Comparison of ENCODE assay signal across 22 cellular contexts in genomic region chr1:20540281-20540680, GRCh38. TPM values are rescaled to one million over a fixed set of nuclear protein-coding genes. Genes with fewer than 3 reads are reported as not detected.
DNase-seq lines count a peak whose midpoint lies in the region; ATAC-seq and TF ChIP-seq lines count a peak whose summit lies in the region.
"Had no signal": no experiment of that assay in that cellular context is flagged by ENCODE, and none has a peak within 500 bp of the region (broad histone marks: within the 10 kb centered on the region; RNA-seq: fewer than 3 reads in every experiment).

No MANE protein-coding gene starts in this region.

- no peak for TF ChIP-seq CTCF in cardiac fibroblast (IDR thresholded peaks at IDR 0.05; ENCODE audit: low read depth, low read length)
- TF ChIP-seq CTCF in foreskin fibroblast (IDR thresholded peaks at IDR 0.05; ENCODE audit: low read depth, low read length), result no peak

- ATAC-seq in GM18520 (IDR thresholded peaks at IDR 0.05; ENCODE audit: unreplicated experiment) (no peak), HG02938 (IDR thresholded peaks at IDR 0.05; ENCODE audit: unreplicated experiment) (no peak), HG02759 (IDR thresholded peaks at IDR 0.05; ENCODE audit: unreplicated experiment) (no peak)
- ATAC-seq: GM23338, K562, Panc1, SK-N-SH treated with all-trans-retinoic acid at 6 μM for 48 hours had no signal

- DNase-seq in EL (peak; percentile 41), M059J (ENCODE audit: low read depth) (peak; percentile 76), cardiac fibroblast (ENCODE audit: low read depth in 2 of 2) (peak; percentile 31 to 37), foreskin fibroblast (peak; percentile 34 to 50), NCI-H1105 (lab: John Stamatoyannopoulos, UW) (no peak)
- DNase-seq: DMS53, NCI-H1092 treated with DMSO at 0.1 percent for 48 hours, NCI-H146, NCI-H2029, NCI-H2227 treated with DMSO at 0.1 percent for 48 hours, NCI-H510A treated with DMSO at 0.1 percent for 48 hours, NCI-H748 treated with DMSO at 0.1 percent for 48 hours had no signal

- no peak overlapping the region for H3K4me3 ChIP-seq in cardiac fibroblast (replicated peaks in 1 of 2; ENCODE audit: low read depth in 2 of 2, low read length in 2 of 2)
- no peak overlapping the region for H3K4me3 ChIP-seq in foreskin fibroblast (ENCODE audit: low read depth in 1 of 2, low read length in 2 of 2)
- H3K4me3 ChIP-seq: GM23338, HAP-1, K562 had no signal

RNA-seq across cellular contexts. Expression of gene FAM43B, which starts 12.1 kb away (rescaled TPM):
- 3.5 and 5.0 TPM in 2 replicates for total RNA-seq in M059J (2014; rRNA removed; shearing (Covaris generic))
- total RNA-seq: B cell, K562 had no signal

RNA-seq across cellular contexts. Expression of gene MUL1, which starts 32.3 kb away (rescaled TPM):
- 38.3 and 48.8 TPM in 2 replicates for total RNA-seq in M059J (2014; rRNA removed; shearing (Covaris generic))

RNA-seq across cellular contexts. Expression of gene CDA, which starts 48.6 kb away (rescaled TPM):
- total RNA-seq in M059J (2014; rRNA removed; shearing (Covaris generic)), result 1.1 and 2.1 TPM in 2 replicates
- total RNA-seq: B cell, K562, LHCN-M2 had no signal

RNA-seq across cellular contexts. Expression of gene CAMK2N1, which starts 54.3 kb away (rescaled TPM):
- 5.2 and 7.2 TPM in 2 replicates for total RNA-seq in M059J (2014; rRNA removed; shearing (Covaris generic))
